In the genomic region with DNA sequence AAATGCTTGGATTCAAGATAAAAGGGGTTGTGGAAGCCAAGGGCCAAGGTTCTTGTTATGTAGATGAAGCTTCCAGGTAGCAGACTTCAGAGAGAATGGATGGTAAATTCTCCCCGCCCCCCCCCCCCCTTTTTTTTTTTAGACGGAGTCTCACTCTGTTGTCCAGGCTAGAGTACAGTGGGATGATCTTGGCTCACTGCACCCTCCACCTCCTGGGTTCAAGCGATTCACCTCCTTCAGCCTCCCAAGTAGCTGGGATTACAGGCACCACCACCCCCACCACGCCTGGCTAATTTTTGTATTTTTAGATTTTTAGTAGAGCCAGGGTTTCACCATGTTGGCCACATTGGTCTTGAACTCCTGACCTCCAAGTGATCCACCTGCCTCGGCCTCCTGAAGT, we compare ENCODE assay signal across 22 cellular contexts. TPM values are rescaled to one million over a fixed set of nuclear protein-coding genes. Genes with fewer than 3 reads are reported as not detected.
DNase-seq lines count a peak whose midpoint lies in the region; ATAC-seq and TF ChIP-seq lines count a peak whose summit lies in the region.
"Had no signal": no experiment of that assay in that cellular context is flagged by ENCODE, and none has a peak within 500 bp of the region (broad histone marks: within the 10 kb centered on the region; RNA-seq: fewer than 3 reads in every experiment).

No MANE protein-coding gene starts in this region.

- peaks cover 81% of the 10 kb centered on the region for H3K4me1 Mint-ChIP-seq in activated T-helper 1 cell treated with anti-CD3 and anti-CD28 coated beads, Interleukin-12 subunit alpha, Interleukin-12 subunit beta, Interleukin-2, Interleukin-4 antibody, amounts not matched to agents 30 ng/mL and 10 ng/mL and 1 ng/mL, durations not matched to agents 14 hours and 24 hours and 36 hours (ENCODE audit: low read depth)
- H3K4me1 Mint-ChIP-seq in stimulated activated naive CD8-positive, alpha-beta T cell treated with anti-CD3 and anti-CD28 coated beads, Interleukin-15, amount 100 ng/mL, for 72 hours, result peaks cover 71% of the 10 kb centered on the region

- no peak for TF ChIP-seq EP300 in gastroesophageal sphincter (IDR thresholded peaks at IDR 0.05)

- DNase-seq in right atrium auricular region (ENCODE audit: low spot score) (no peak), left cardiac atrium (no peak), NCI-H1417 (lab: John Stamatoyannopoulos, UW) (no peak)
- DNase-seq in activated T-helper 1 cell treated with anti-CD3 and anti-CD28 coated beads, Interleukin-12 subunit alpha, Interleukin-12 subunit beta, Interleukin-2, Interleukin-4 antibody, amounts not matched to agents 30 ng/mL and 10 ng/mL and 1 ng/mL, durations not matched to agents 14 hours and 24 hours and 36 hours (ENCODE audit: low spot score), result no peak
- no peak for DNase-seq in stimulated activated naive CD8-positive, alpha-beta T cell treated with anti-CD3 and anti-CD28 coated beads, Interleukin-15, amount 100 ng/mL, for 72 hours
- DNase-seq: activated effector memory CD4-positive, alpha-beta T cell treated with Interleukin-2 at 50 U/mL for 16 hours; amygdala; dorsolateral prefrontal cortex; GM23248; NCI-H1694; NCI-H2227 treated with DMSO at 0.1 percent for 48 hours; NCI-H774; PC-3; SIG-M5; stimulated activated CD4-positive, alpha-beta T cell treated with anti-CD3 and anti-CD28 coated beads, Interleukin-15, amount 100 ng/mL, for 24 hours; T-helper 2 cell; thyroid gland; WERI-Rb-1 had no signal

- H3K4me3 Mint-ChIP-seq in activated T-helper 1 cell treated with anti-CD3 and anti-CD28 coated beads, Interleukin-12 subunit alpha, Interleukin-12 subunit beta, Interleukin-2, Interleukin-4 antibody, amounts not matched to agents 30 ng/mL and 10 ng/mL and 1 ng/mL, durations not matched to agents 14 hours and 24 hours and 36 hours, result peak overlapping the region; percentile 24
- H3K4me3 Mint-ChIP-seq in stimulated activated naive CD8-positive, alpha-beta T cell treated with anti-CD3 and anti-CD28 coated beads, Interleukin-15, amount 100 ng/mL, for 72 hours, result peak overlapping the region; percentile 16 to 52

- H3K27me3 ChIP-seq in right atrium auricular region, result no peaks in the 10 kb centered on the region
- no peaks in the 10 kb centered on the region for H3K27me3 ChIP-seq in gastroesophageal sphincter
- H3K27me3 ChIP-seq: cardiac muscle cell, dorsolateral prefrontal cortex, thyroid gland had no signal

- ATAC-seq in left cardiac atrium (no peak), gastroesophageal sphincter (no peak), GM21619 (IDR thresholded peaks at IDR 0.05; ENCODE audit: unreplicated experiment) (no peak), HG03025 (IDR thresholded peaks at IDR 0.05; ENCODE audit: low FRiP score, unreplicated experiment) (no peak)
- ATAC-seq in stimulated activated naive CD8-positive, alpha-beta T cell treated with anti-CD3 and anti-CD28 coated beads, Interleukin-15, amount 100 ng/mL, for 72 hours, result no peak
- ATAC-seq: PC-3 had no signal

- H3K27ac Mint-ChIP-seq in activated T-helper 1 cell treated with anti-CD3 and anti-CD28 coated beads, Interleukin-12 subunit alpha, Interleukin-12 subunit beta, Interleukin-2, Interleukin-4 antibody, amounts not matched to agents 30 ng/mL and 10 ng/mL and 1 ng/mL, durations not matched to agents 14 hours and 24 hours and 36 hours, result no peak overlapping the region
- no peak overlapping the region for H3K27ac Mint-ChIP-seq in stimulated activated naive CD8-positive, alpha-beta T cell treated with anti-CD3 and anti-CD28 coated beads, Interleukin-15, amount 100 ng/mL, for 72 hours

- H3K27me3 Mint-ChIP-seq in activated T-helper 1 cell treated with anti-CD3 and anti-CD28 coated beads, Interleukin-12 subunit alpha, Interleukin-12 subunit beta, Interleukin-2, Interleukin-4 antibody, amounts not matched to agents 30 ng/mL and 10 ng/mL and 1 ng/mL, durations not matched to agents 14 hours and 24 hours and 36 hours (ENCODE audit: insufficient read depth), result no peaks in the 10 kb centered on the region
- no peaks in the 10 kb centered on the region for H3K27me3 Mint-ChIP-seq in stimulated activated naive CD8-positive, alpha-beta T cell treated with anti-CD3 and anti-CD28 coated beads, Interleukin-15, amount 100 ng/mL, for 72 hours

- H3K9me3 Mint-ChIP-seq in activated T-helper 1 cell treated with anti-CD3 and anti-CD28 coated beads, Interleukin-12 subunit alpha, Interleukin-12 subunit beta, Interleukin-2, Interleukin-4 antibody, amounts not matched to agents 30 ng/mL and 10 ng/mL and 1 ng/mL, durations not matched to agents 14 hours and 24 hours and 36 hours, result peaks cover 8% of the 10 kb centered on the region
- H3K9me3 Mint-ChIP-seq in stimulated activated naive CD8-positive, alpha-beta T cell treated with anti-CD3 and anti-CD28 coated beads, Interleukin-15, amount 100 ng/mL, for 72 hours, result no peaks in the 10 kb centered on the region

- H3K4me3 ChIP-seq in right atrium auricular region (no peak overlapping the region), gastroesophageal sphincter (no peak overlapping the region)
- H3K4me3 ChIP-seq: cardiac muscle cell, dorsolateral prefrontal cortex, GM23248, thyroid gland had no signal

- peak overlapping the region; percentile 4 to 96 for H3K27ac ChIP-seq in right atrium auricular region
- peak overlapping the region in 3 of 4 donors; percentile 90 to 97 (median 96) for H3K27ac ChIP-seq in gastroesophageal sphincter
- H3K27ac ChIP-seq: cardiac muscle cell, GM23248, thyroid gland, WERI-Rb-1 had no signal

- intact Hi-C loops in left cardiac atrium (cut with DNase I), result loop anchor here in 1 of 2 donors (5.0 kb wide), 1 partner anchor 54 kb away; no protein-coding TSS in a partner anchor
- intact Hi-C loops in activated T-helper 1 cell treated with anti-CD3 and anti-CD28 coated beads, Interleukin-12 subunit alpha, Interleukin-12 subunit beta, Interleukin-2, Interleukin-4 antibody, amounts not matched to agents 30 ng/mL and 10 ng/mL and 1 ng/mL, durations not matched to agents 14 hours and 24 hours and 36 hours (cut with micrococcal nuclease), result no loop called here

- H3K36me3 ChIP-seq in right atrium auricular region (no peaks in the 10 kb centered on the region), gastroesophageal sphincter (peaks cover 0 to 4% of the 10 kb centered on the region in 2 donors)
- H3K36me3 ChIP-seq: cardiac muscle cell, thyroid gland, WERI-Rb-1 had no signal

- H3K4me1 ChIP-seq in right atrium auricular region (peaks cover 0 to 64% of the 10 kb centered on the region in 2 donors), gastroesophageal sphincter (peaks cover 3 to 87% (median 23%) of the 10 kb centered on the region in 3 donors)

- peaks cover 46% of the 10 kb centered on the region for H3K36me3 Mint-ChIP-seq in activated T-helper 1 cell treated with anti-CD3 and anti-CD28 coated beads, Interleukin-12 subunit alpha, Interleukin-12 subunit beta, Interleukin-2, Interleukin-4 antibody, amounts not matched to agents 30 ng/mL and 10 ng/mL and 1 ng/mL, durations not matched to agents 14 hours and 24 hours and 36 hours (ENCODE audit: low read depth)

- WGBS in gastroesophageal sphincter (ENCODE audit: low coverage in 1 of 2), 2 donors, result 84% methylated on average over 5 of the region's 5 CpGs; no CpG with 5 or more reads in 1 of the 2 donors

- TF ChIP-seq CTCF in right atrium auricular region (IDR thresholded peaks at IDR 0.05), result no peak
- no peak for TF ChIP-seq CTCF in gastroesophageal sphincter (IDR thresholded peaks at IDR 0.05)

- H3K9me3 ChIP-seq in right atrium auricular region (no peaks in the 10 kb centered on the region), gastroesophageal sphincter (no peaks in the 10 kb centered on the region)
- H3K9me3 ChIP-seq: thyroid gland had no signal

- TF ChIP-seq POLR2A in gastroesophageal sphincter (IDR thresholded peaks at IDR 0.05), result no peak

RNA-seq across cellular contexts. Expression of gene DGLUCY, which starts 4.1 kb away (rescaled TPM):
- total RNA-seq in right atrium auricular region (100 to 1,000 TPM in 1 of 2 donors, 10 to 100 TPM in 1; 81.8 to 136 TPM), left cardiac atrium (100 to 1,000 TPM; 110 to 129 TPM), gastroesophageal sphincter (100 to 1,000 TPM in 1 of 4 donors, 10 to 100 TPM in 3; 52.8 to 118 (median 77.3) TPM)
- 28.2 and 28.6 TPM in 2 replicates for total RNA-seq in activated T-helper 1 cell treated with anti-CD3 and anti-CD28 coated beads, Interleukin-12 subunit alpha, Interleukin-12 subunit beta, Interleukin-2, Interleukin-4 antibody, amounts not matched to agents 30 ng/mL and 10 ng/mL and 1 ng/mL, durations not matched to agents 14 hours and 24 hours and 36 hours

RNA-seq across cellular contexts. Expression of gene RPS6KA5, which starts 57.5 kb away (rescaled TPM):
- 1 to 10 TPM; 5.3 to 9.6 TPM for total RNA-seq in right atrium auricular region
- 1 to 10 TPM; 8.1 to 9.6 TPM for total RNA-seq in left cardiac atrium
- 16.6 and 16.7 TPM in 2 replicates for total RNA-seq in activated T-helper 1 cell treated with anti-CD3 and anti-CD28 coated beads, Interleukin-12 subunit alpha, Interleukin-12 subunit beta, Interleukin-2, Interleukin-4 antibody, amounts not matched to agents 30 ng/mL and 10 ng/mL and 1 ng/mL, durations not matched to agents 14 hours and 24 hours and 36 hours
- total RNA-seq in gastroesophageal sphincter, result 10 to 100 TPM; 30.8 to 48.6 (median 36.6) TPM
